ENCODE assay signal across 8 cellular contexts in the genomic region with DNA sequence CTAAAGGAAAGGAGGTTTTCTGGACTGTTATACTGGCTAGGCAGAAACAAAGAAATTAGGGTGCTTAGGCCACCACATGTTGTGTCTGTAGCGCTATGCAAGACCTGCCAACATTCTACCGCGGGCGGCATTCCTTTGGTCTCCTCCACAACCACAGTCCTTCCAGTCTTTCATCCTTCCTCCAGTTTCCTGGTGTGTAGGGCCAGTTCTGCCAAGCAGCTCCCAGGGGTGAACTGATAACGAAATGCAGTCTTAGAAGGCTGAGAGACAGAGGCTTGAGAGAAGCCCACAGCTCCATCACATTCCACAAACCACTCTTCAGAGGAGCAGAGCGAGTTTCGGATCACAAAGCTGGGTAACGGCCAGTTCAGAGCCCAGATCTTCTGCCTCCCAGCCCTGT. TPM values are rescaled to one million over a fixed set of nuclear protein-coding genes. Genes with fewer than 3 reads are reported as not detected.
DNase-seq lines count a peak whose midpoint lies in the region; ATAC-seq, FAIRE-seq and TF ChIP-seq lines count a peak whose summit lies in the region.

No MANE protein-coding gene starts in this region.

- no peaks in the 10 kb centered on the region for H4K20me1 ChIP-seq in IMR-90 (ENCODE audit: insufficient read depth, low read length)

- no peak overlapping the region for H3K56ac ChIP-seq in IMR-90 (ENCODE audit: extremely low read depth, insufficient read depth, low read length)

- H2AK9ac ChIP-seq in IMR-90 (replicated peaks; ENCODE audit: low read depth, low read length, poor library complexity): peak overlapping the region; percentile 84

- no peak overlapping the region for H3K27ac Mint-ChIP-seq in CD4-positive, CD25-positive, alpha-beta regulatory T cell
- H3K27ac Mint-ChIP-seq in naive thymus-derived CD8-positive, alpha-beta T cell: peak overlapping the region in 8 of 10 donors; percentile 13 to 94 (median 88)

- no peak overlapping the region for H2BK20ac ChIP-seq in IMR-90 (ENCODE audit: low read depth, low read length)

- TF ChIP-seq CTCF in IMR-90 (conservative IDR thresholded peaks at IDR 0.05; ENCODE audit: low read depth, low read length) (no peak), bronchial epithelial cell (IDR thresholded peaks at IDR 0.05; ENCODE audit: insufficient read depth, low read length, severe bottlenecking) (no peak)

- no peaks in the 10 kb centered on the region for H3K36me3 ChIP-seq in CD4-positive, CD25-positive, alpha-beta regulatory T cell (ENCODE audit: control insufficient read depth, insufficient read depth, low read length)
- H3K36me3 ChIP-seq in IMR-90 (ENCODE audit: control insufficient read depth, insufficient read depth, low read length) (no peaks in the 10 kb centered on the region), bronchial epithelial cell (ENCODE audit: control insufficient read depth, insufficient read depth, low read length) (no peaks in the 10 kb centered on the region)

- 0 out of 2 replicates have a peak, but pooled peaks cover 3% of the 10 kb centered on the region for H3K9me1 ChIP-seq in IMR-90 (ENCODE audit: insufficient read depth, low read length)

- dilution Hi-C loops in IMR-90 (cut with HindIII; ENCODE audit: low sequenced_read_pairs, unreplicated experiment): no loop called here

- 0 out of 2 replicates have a peak overlapping the region, but pooled peaks have one; percentile 4 for H3K23ac ChIP-seq in IMR-90 (ENCODE audit: low read depth, low read length)

- H3K18ac ChIP-seq in IMR-90 (ENCODE audit: low read depth, low read length): no peak overlapping the region

- WGBS in IMR-90 (ENCODE audit: extremely low coverage in 2 of 2, insufficient read length in 1 of 2), 2 experiments: no CpG with 5 or more reads among the region's 8 CpGs

- H4K5ac ChIP-seq in IMR-90 (ENCODE audit: low read depth, low read length): peak overlapping the region; percentile 23; the same call in 1 of the 2 replicates

- no peak for DNase-seq in CD4-positive, CD25-positive, alpha-beta regulatory T cell
- peak; percentile 16 for DNase-seq in IMR-90
- peak; percentile 8 for DNase-seq in bronchial epithelial cell (ENCODE audit: low read depth)
- DNase-seq in naive thymus-derived CD8-positive, alpha-beta T cell: no peak
- DNase-seq in UCSD-AML1 (lab: John Stamatoyannopoulos, UW; ENCODE audit: unreplicated experiment): no peak
- DNase-seq in NOMO-1 treated with dmso at 0.1 percent for 144 hours (lab: John Stamatoyannopoulos, UW; ENCODE audit: unreplicated experiment): no peak
- DNase-seq in RCC 7860 (ENCODE audit: low spot score): no peak
- DNase-seq in NCI-H1694 (lab: John Stamatoyannopoulos, UW): no peak

- H4K91ac ChIP-seq in IMR-90 (ENCODE audit: insufficient read depth, low read depth, low read length): no peak overlapping the region

- H3K14ac ChIP-seq in IMR-90 (replicated peaks; ENCODE audit: low read depth, low read length): no peak overlapping the region

- H2BK5ac ChIP-seq in IMR-90 (ENCODE audit: low read depth, low read length, poor library complexity, severe bottlenecking): no peak overlapping the region

- H3K4ac ChIP-seq in IMR-90 (ENCODE audit: low read depth, low read length): no peak overlapping the region; the same call in 1 of the 2 replicates

- peak overlapping the region; percentile 28 to 88; a peak in 3 of 4 replicates for H4K8ac ChIP-seq in IMR-90 (ENCODE audit: low read depth in 2 of 2, low read length in 2 of 2)

- in situ Hi-C loops in IMR-90 (cut with MboI; ENCODE audit: low sequenced_read_pairs): no loop called here

- peak overlapping the region; percentile 81 for H2AFZ ChIP-seq in IMR-90 (replicated peaks; ENCODE audit: low read length, poor library complexity)

- H3K27me3 ChIP-seq in CD4-positive, CD25-positive, alpha-beta regulatory T cell (ENCODE audit: control insufficient read depth, insufficient read depth, low read length): peaks cover 29% of the 10 kb centered on the region
- H3K27me3 ChIP-seq in IMR-90 (ENCODE audit: control insufficient read depth, insufficient read depth, low read length): peaks cover 3% of the 10 kb centered on the region
- no peaks in the 10 kb centered on the region for H3K27me3 ChIP-seq in bronchial epithelial cell (ENCODE audit: control insufficient read depth, insufficient read depth, low read length)

- no peak for FAIRE-seq in bronchial epithelial cell (lab: Jason Lieb, UNC)
- FAIRE-seq in RCC 7860 (lab: Jason Lieb, UNC): no peak

- TF ChIP-seq RAD21 in IMR-90 (IDR thresholded peaks at IDR 0.05; ENCODE audit: low read length): no peak

- POLR2A ChIA-PET in IMR-90 (lab: Charles Lee; ENCODE audit: unreplicated experiment): interaction anchor here (0.5 kb wide), 1 partner anchor 68 kb away, joined by 3 read pairs; a partner anchor contains a TSS
- POLR2A ChIA-PET in naive thymus-derived CD8-positive, alpha-beta T cell (lab: Charles Lee): interaction anchor here (0.8 to 3.5 kb wide), 4 partner anchors 9 to 40 kb away, joined by 3 to 22 read pairs (median 9); a partner anchor contains a TSS

- CTCF ChIA-PET in IMR-90 (lab: Yijun Ruan, JAX): no interaction called here

- peaks cover 5 to 9% of the 10 kb centered on the region in 2 experiments for H3K9me3 ChIP-seq in CD4-positive, CD25-positive, alpha-beta regulatory T cell (ENCODE audit: control insufficient read depth in 2 of 2, low read length in 2 of 2)
- no peaks in the 10 kb centered on the region for H3K9me3 ChIP-seq in IMR-90 (ENCODE audit: control insufficient read depth, insufficient read depth, low read length)

- peaks cover 14% of the 10 kb centered on the region for H3K4me1 ChIP-seq in CD4-positive, CD25-positive, alpha-beta regulatory T cell (ENCODE audit: control insufficient read depth, insufficient read depth, low read length, poor library complexity, severe bottlenecking)
- H3K4me1 ChIP-seq in IMR-90 (ENCODE audit: control insufficient read depth, insufficient read depth, low read length): peaks cover 3% of the 10 kb centered on the region; the same call in 1 of the 2 replicates

- no TSS peak for BruUV-seq in IMR-90 (replicated peaks; lab: Mats Ljungman, UMichigan)

- H3K79me1 ChIP-seq in IMR-90 (ENCODE audit: low read depth in 1 of 2, low read length in 2 of 2): no peaks in the 10 kb centered on the region; a peak in 1 of 4 replicates

- peaks cover 0 to 5% (median 3%) of the 10 kb centered on the region in 7 donors for H3K9me3 Mint-ChIP-seq in CD4-positive, CD25-positive, alpha-beta regulatory T cell
- H3K9me3 Mint-ChIP-seq in naive thymus-derived CD8-positive, alpha-beta T cell: peaks cover 0 to 5% (median 3%) of the 10 kb centered on the region in 9 donors

- H3K4me3 Mint-ChIP-seq in CD4-positive, CD25-positive, alpha-beta regulatory T cell: peak overlapping the region; percentile 31 to 93 (median 92)
- H3K4me3 Mint-ChIP-seq in naive thymus-derived CD8-positive, alpha-beta T cell: peak overlapping the region; percentile 62 to 97 (median 92)

- H3K27me3 Mint-ChIP-seq in CD4-positive, CD25-positive, alpha-beta regulatory T cell: peaks cover 62% of the 10 kb centered on the region
- H3K27me3 Mint-ChIP-seq in naive thymus-derived CD8-positive, alpha-beta T cell: peaks cover 6 to 21% (median 11%) of the 10 kb centered on the region in 5 donors

- H3K4me1 Mint-ChIP-seq in CD4-positive, CD25-positive, alpha-beta regulatory T cell: peaks cover 0 to 17% (median 5%) of the 10 kb centered on the region in 4 donors
- peaks cover 7 to 36% (median 16%) of the 10 kb centered on the region in 4 donors for H3K4me1 Mint-ChIP-seq in naive thymus-derived CD8-positive, alpha-beta T cell

- no peak overlapping the region for H2BK120ac ChIP-seq in IMR-90 (ENCODE audit: low read depth, low read length)

- no peak overlapping the region for H3K27ac ChIP-seq in CD4-positive, CD25-positive, alpha-beta regulatory T cell (ENCODE audit: insufficient read depth, low read length, poor library complexity, severe bottlenecking)
- no peak overlapping the region for H3K27ac ChIP-seq in IMR-90 (ENCODE audit: insufficient read depth, low read length)

- peak overlapping the region; percentile 3; the same call in 1 of the 2 replicates for H2AK5ac ChIP-seq in IMR-90 (ENCODE audit: low read depth, low read length)

- H2BK15ac ChIP-seq in IMR-90 (ENCODE audit: low read depth, low read length): no peak overlapping the region

- H3K4me3 ChIP-seq in CD4-positive, CD25-positive, alpha-beta regulatory T cell (ENCODE audit: low read depth, low read length): peak overlapping the region; percentile 89
- no peak overlapping the region for H3K4me3 ChIP-seq in IMR-90 (ENCODE audit: insufficient read depth, low read depth, low read length)
- H3K4me3 ChIP-seq in bronchial epithelial cell (ENCODE audit: low read depth, low read length): no peak overlapping the region

- ATAC-seq in CD4-positive, CD25-positive, alpha-beta regulatory T cell (ENCODE audit: low read depth in 2 of 2): no peak
- ATAC-seq in IMR-90 (ENCODE audit: low read depth): no peak
- ATAC-seq in naive thymus-derived CD8-positive, alpha-beta T cell: no peak

- no peak overlapping the region for H3K9ac ChIP-seq in IMR-90 (ENCODE audit: low read depth, low read length)

- no peaks in the 10 kb centered on the region for H3K36me3 Mint-ChIP-seq in CD4-positive, CD25-positive, alpha-beta regulatory T cell
- peaks cover 0 to 5% (median 3%) of the 10 kb centered on the region in 3 donors for H3K36me3 Mint-ChIP-seq in naive thymus-derived CD8-positive, alpha-beta T cell

- peak overlapping the region; percentile 58; the same call in 1 of the 2 replicates for H3K4me2 ChIP-seq in IMR-90 (ENCODE audit: low read depth, low read length)

- intact Hi-C loops in IMR-90 (cut with micrococcal nuclease): no loop called here

- TF ChIP-seq POLR2A in IMR-90 (IDR thresholded peaks at IDR 0.05; ENCODE audit: low read depth, low read length): no peak

RNA-seq across cellular contexts. Expression of a gene that starts 19.5 kb away (rescaled TPM):
- 141 TPM for total RNA-seq in CD4-positive, CD25-positive, alpha-beta regulatory T cell
- polyA plus RNA-seq in CD4-positive, CD25-positive, alpha-beta regulatory T cell: 10 to 100 TPM; 52.9 to 67.9 (median 62.8) TPM
- total RNA-seq in IMR-90 (2012; rRNA removed): 24.0 and 29.4 TPM in 2 replicates
- polyA plus RNA-seq in IMR-90 (2012; rRNA removed): 66.2 and 81.6 TPM in 2 replicates
- polyA plus RNA-seq in IMR-90 (2012; cell fraction: cytosol; rRNA removed): 57.6 and 61.0 TPM in 2 replicates
- 342 and 639 TPM in 2 replicates for polyA plus RNA-seq in IMR-90 (2012; cell fraction: nucleus; rRNA removed; ENCODE audit: low replicate concordance)
- total RNA-seq in bronchial epithelial cell: 32.6 and 40.1 TPM in 2 replicates
- 100 to 1,000 TPM; 159 to 171 TPM for total RNA-seq in naive thymus-derived CD8-positive, alpha-beta T cell
- 10 to 100 TPM; 52.2 to 84.7 (median 59.8) TPM for polyA plus RNA-seq in naive thymus-derived CD8-positive, alpha-beta T cell

RNA-seq across cellular contexts. Expression of a gene that starts 25.6 kb away (rescaled TPM):
- 94.4 TPM for total RNA-seq in CD4-positive, CD25-positive, alpha-beta regulatory T cell
- polyA plus RNA-seq in CD4-positive, CD25-positive, alpha-beta regulatory T cell: 10 to 100 TPM; 25.2 to 28.8 (median 28.1) TPM
- total RNA-seq in IMR-90 (2012; rRNA removed) (31.7 TPM in 2 replicates), bronchial epithelial cell (127 and 221 TPM in 2 replicates)
- polyA plus RNA-seq in IMR-90 (2012; rRNA removed): 56.5 and 61.3 TPM in 2 replicates
- 50.3 and 57.0 TPM in 2 replicates for polyA plus RNA-seq in IMR-90 (2012; cell fraction: cytosol; rRNA removed)
- polyA plus RNA-seq in IMR-90 (2012; cell fraction: nucleus; rRNA removed; ENCODE audit: low replicate concordance): 228 and 398 TPM in 2 replicates
- total RNA-seq in naive thymus-derived CD8-positive, alpha-beta T cell: 100 to 1,000 TPM; 121 to 123 TPM
- 10 to 100 TPM; 22.5 to 39.9 (median 25.2) TPM for polyA plus RNA-seq in naive thymus-derived CD8-positive, alpha-beta T cell

RNA-seq across cellular contexts. Expression of a gene that starts 40.6 kb away (rescaled TPM):
- 0.35 TPM for total RNA-seq in CD4-positive, CD25-positive, alpha-beta regulatory T cell
- polyA plus RNA-seq in CD4-positive, CD25-positive, alpha-beta regulatory T cell: under 1 TPM in 1 of 4 donors, not detected in 3; 0.27 TPM
- total RNA-seq in IMR-90 (2012; rRNA removed): under 0.01 TPM in 2 replicates
- polyA plus RNA-seq in IMR-90 (2012; rRNA removed): 0.12 and 0.22 TPM in 2 replicates
- polyA plus RNA-seq in IMR-90 (2012; cell fraction: cytosol; rRNA removed): 0.08 and 0.12 TPM in 2 replicates
- polyA plus RNA-seq in IMR-90 (2012; cell fraction: nucleus; rRNA removed; ENCODE audit: low replicate concordance): 0.09 TPM in 1 of 2 replicates, not detected in the other
- total RNA-seq in bronchial epithelial cell: 0.26 and 1.3 TPM in 2 replicates
- 1 to 10 TPM; 1.2 TPM for total RNA-seq in naive thymus-derived CD8-positive, alpha-beta T cell
- polyA plus RNA-seq in naive thymus-derived CD8-positive, alpha-beta T cell: under 1 TPM in 2 of 3 donors, not detected in 1; 0.31 to 0.57 TPM

Comparison
In these comparisons a context has a peak if more than half of its experiments do, and no peak if none do; other contexts are left out.
1. DNase-seq: peak in IMR-90 (single experiment) and bronchial epithelial cell (single experiment); none in CD4-positive, CD25-positive, alpha-beta regulatory T cell (0 of 3), naive thymus-derived CD8-positive, alpha-beta T cell (0 of 10), UCSD-AML1 (single experiment), NOMO-1 treated with dmso at 0.1 percent for 144 hours (single experiment), RCC 7860 (single experiment) and NCI-H1694 (single experiment).
2. H3K27ac Mint-ChIP-seq: peak in naive thymus-derived CD8-positive, alpha-beta T cell (8 of 10); none in CD4-positive, CD25-positive, alpha-beta regulatory T cell (0 of 3).